In the genomic region with DNA sequence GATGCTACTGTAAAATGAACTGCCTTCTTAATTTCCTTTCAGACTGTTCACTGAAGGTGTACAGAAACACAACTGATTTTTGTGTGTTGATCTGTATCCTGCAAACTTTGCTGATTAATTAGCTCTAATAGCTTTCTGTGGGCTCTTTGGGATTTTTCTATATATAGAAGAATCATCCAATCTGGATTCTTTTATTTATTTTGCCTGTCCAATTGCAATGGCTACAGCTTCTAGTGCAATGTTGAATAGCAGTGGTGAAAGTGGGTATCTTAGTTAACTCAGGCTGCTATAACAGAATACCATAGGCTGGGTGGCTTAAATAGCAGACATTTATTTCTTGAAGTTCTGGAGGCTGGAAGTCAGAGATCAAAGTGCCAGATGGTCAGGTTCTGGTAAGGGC, we compare ENCODE assay signal across 11 cellular contexts.
"Had no signal": no experiment of that assay in that cellular context is flagged by ENCODE, and none has a peak within 500 bp of the region (broad histone marks: within the 10 kb centered on the region; RNA-seq: fewer than 3 reads in every experiment).

No MANE protein-coding gene starts in this region.

- H3K4me1 Mint-ChIP-seq: GM23338, H9 had no signal

- H3K4me3 Mint-ChIP-seq: GM23338, H9, HFFc6 had no signal

- H3K4me1 ChIP-seq: HAP-1 had no signal

- H3K27ac Mint-ChIP-seq: GM23338, H9, HFFc6 had no signal

- H2AFZ ChIP-seq: GM23248, GM23338 had no signal

- FAIRE-seq: H1, H54 had no signal

- H3K27ac ChIP-seq: GM23248 had no signal

- H3K9ac ChIP-seq: GM23248 had no signal

- ATAC-seq: GM23338, HCT116 had no signal

- DNase-seq: GM23248, GOT3, H7, H9, HCEC 1CT, HFFc6 had no signal

- H3K4me3 ChIP-seq: GM23248, GM23338, HAP-1 had no signal

- H3K4me2 ChIP-seq: GM23338 had no signal
